ENCODE assay signal across 19 cellular contexts in genomic region chr1:175176246-175176645, GRCh38.
"Had no signal": no experiment of that assay in that cellular context is flagged by ENCODE, and none has a peak within 500 bp of the region (broad histone marks: within the 10 kb centered on the region; RNA-seq: fewer than 3 reads in every experiment).

No MANE protein-coding gene starts in this region.

- H3K9me3 Mint-ChIP-seq: activated naive CD4-positive, alpha-beta T cell treated with anti-CD3 and anti-CD28 coated beads, Interleukin-2, amount 10 ng/mL, durations not matched to agents 7 days and 5 days; mesothelial cell of epicardium; naive thymus-derived CD8-positive, alpha-beta T cell; neural progenitor cell; type B pancreatic cell had no signal

- H2AFZ ChIP-seq: neural progenitor cell had no signal

- H3K4me1 ChIP-seq: neural progenitor cell had no signal

- H3K36me3 ChIP-seq: neural progenitor cell had no signal

- H3K4me2 ChIP-seq: neural progenitor cell had no signal

- H3K27ac ChIP-seq: epithelial cell of prostate, left ventricle myocardium inferior, neural progenitor cell, right atrium auricular region, thoracic aorta, vagina had no signal

- H3K27ac Mint-ChIP-seq: activated CD4-positive, alpha-beta memory T cell treated with anti-CD3 and anti-CD28 coated beads, Interleukin-2, amount 10 ng/mL, durations not matched to agents 7 days and 5 days; activated naive CD4-positive, alpha-beta T cell treated with anti-CD3 and anti-CD28 coated beads, Interleukin-2, amount 10 ng/mL, durations not matched to agents 7 days and 5 days; mesothelial cell of epicardium; neural progenitor cell; type B pancreatic cell had no signal

- H3K9me3 ChIP-seq: left ventricle myocardium inferior, right atrium auricular region, thoracic aorta, vagina had no signal

- DNase-seq: activated CD4-positive, alpha-beta memory T cell treated with anti-CD3 and anti-CD28 coated beads, Interleukin-2, amount 10 ng/mL, durations not matched to agents 7 days and 5 days; activated CD4-positive, alpha-beta T cell treated with anti-CD3 and anti-CD28 coated beads for 4 hours; activated CD4-positive, CD25-positive, alpha-beta regulatory T cell; activated effector memory CD4-positive, alpha-beta T cell treated with anti-CD3 and anti-CD28 coated beads, Interleukin-2, amount 50 U/mL, for 16 hours; activated naive CD4-positive, alpha-beta T cell treated with anti-CD3 and anti-CD28 coated beads, Interleukin-2, amount 10 ng/mL, durations not matched to agents 7 days and 5 days; activated T-cell treated with anti-CD3 and anti-CD28 coated beads for 4 hours; amygdala; kidney; left ventricle myocardium inferior; naive thymus-derived CD8-positive, alpha-beta T cell; stimulated activated CD4-positive, alpha-beta T cell treated with anti-CD3 and anti-CD28 coated beads, Interleukin-4, amount 100 ng/mL, for 24 hours; stimulated activated naive CD4-positive, alpha-beta T cell treated with Interleukin-2 at 50 U/mL for 16 hours had no signal

- H3K36me3 Mint-ChIP-seq: mesothelial cell of epicardium, neural progenitor cell had no signal

- H3K4me1 Mint-ChIP-seq: mesothelial cell of epicardium, neural progenitor cell had no signal

- ATAC-seq: naive thymus-derived CD8-positive, alpha-beta T cell had no signal

- H3K4me3 ChIP-seq: left ventricle myocardium inferior, neural progenitor cell, right atrium auricular region, thoracic aorta, vagina had no signal

- H3K4me3 Mint-ChIP-seq: activated CD4-positive, alpha-beta memory T cell treated with anti-CD3 and anti-CD28 coated beads, Interleukin-2, amount 10 ng/mL, durations not matched to agents 7 days and 5 days; activated naive CD4-positive, alpha-beta T cell treated with anti-CD3 and anti-CD28 coated beads, Interleukin-2, amount 10 ng/mL, durations not matched to agents 7 days and 5 days; mesothelial cell of epicardium; naive thymus-derived CD8-positive, alpha-beta T cell; neural progenitor cell; type B pancreatic cell had no signal

- H3K27me3 Mint-ChIP-seq: activated CD4-positive, alpha-beta memory T cell treated with anti-CD3 and anti-CD28 coated beads, Interleukin-2, amount 10 ng/mL, durations not matched to agents 7 days and 5 days; activated naive CD4-positive, alpha-beta T cell treated with anti-CD3 and anti-CD28 coated beads, Interleukin-2, amount 10 ng/mL, durations not matched to agents 7 days and 5 days; naive thymus-derived CD8-positive, alpha-beta T cell had no signal

- H3K9ac ChIP-seq: neural progenitor cell had no signal

- H3K27me3 ChIP-seq: neural progenitor cell, right atrium auricular region, vagina had no signal
